8 cellular contexts compared by ENCODE assay signal in the genomic region with DNA sequence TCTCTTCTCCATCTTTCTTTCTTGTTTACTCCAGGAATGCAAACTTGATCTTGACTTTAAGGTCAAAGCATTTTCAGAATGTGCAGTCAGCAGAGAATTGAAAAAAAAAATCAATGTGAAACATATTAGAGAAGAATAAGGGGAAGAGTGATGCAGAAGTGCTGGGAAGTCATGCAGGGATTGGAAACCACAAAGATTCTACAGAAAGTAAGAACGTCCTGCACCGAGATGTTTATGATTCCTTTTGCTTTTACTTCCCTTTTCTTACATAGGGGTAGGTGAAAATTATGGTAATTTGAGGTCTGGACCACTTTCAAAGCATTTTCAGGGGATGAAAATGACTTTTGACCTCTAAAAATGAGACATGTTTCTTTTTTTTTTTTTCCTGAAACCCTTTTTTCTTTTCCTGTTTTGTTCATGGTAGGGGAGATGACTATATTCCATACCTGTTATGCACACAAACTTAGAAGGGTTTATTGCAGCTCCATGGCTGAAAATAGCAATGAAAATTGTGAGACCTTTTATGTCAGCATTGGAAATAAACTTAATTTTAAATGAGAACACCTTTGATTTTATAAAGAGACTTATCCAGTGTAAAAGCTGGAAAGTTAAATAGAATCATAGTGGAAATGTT.
DNase-seq lines count a peak whose midpoint lies in the region; ATAC-seq and TF ChIP-seq lines count a peak whose summit lies in the region.
"Had no signal": no experiment of that assay in that cellular context is flagged by ENCODE, and none has a peak within 500 bp of the region (broad histone marks: within the 10 kb centered on the region; RNA-seq: fewer than 3 reads in every experiment).

No MANE protein-coding gene starts in this region.

- H3K4me2 ChIP-seq in smooth muscle cell: peak overlapping the region; percentile 9

- H3K4me1 ChIP-seq in smooth muscle cell (ENCODE audit: low read depth): peaks cover 9% of the 10 kb centered on the region

- no peak overlapping the region for H3K4me3 ChIP-seq in smooth muscle cell
- H3K4me3 ChIP-seq: psoas muscle had no signal

- WGBS in smooth muscle cell (ENCODE audit: low lambda C conversion rate): 46% methylated on average over 2 of the region's 2 CpGs

- no peaks in the 10 kb centered on the region for H3K9me3 ChIP-seq in smooth muscle cell (replicated peaks; ENCODE audit: low read depth)
- H3K9me3 ChIP-seq: psoas muscle had no signal

- no peaks in the 10 kb centered on the region for H4K20me1 ChIP-seq in smooth muscle cell (ENCODE audit: low read depth)

- no peak overlapping the region for H3K27ac ChIP-seq in smooth muscle cell (ENCODE audit: low read depth)
- H3K27ac ChIP-seq: psoas muscle had no signal

- no peak for TF ChIP-seq CTCF in smooth muscle cell (IDR thresholded peaks at IDR 0.05; ENCODE audit: borderline replicate concordance, insufficient read depth, poor library complexity, severe bottlenecking)

- H2AFZ ChIP-seq in smooth muscle cell (ENCODE audit: low read depth): peak overlapping the region; percentile 2

- DNase-seq in RPMI7951 (ENCODE audit: low read depth) (peak; percentile 27), smooth muscle cell (lab: John Stamatoyannopoulos, UW; ENCODE audit: unreplicated experiment) (no peak), epidermal melanocyte (ENCODE audit: insufficient read length, low spot score) (no peak)
- no peak for DNase-seq in activated CD4-positive, CD25-positive, alpha-beta regulatory T cell (lab: John Stamatoyannopoulos, UW)
- DNase-seq: psoas muscle had no signal

- no peaks in the 10 kb centered on the region for H3K79me2 ChIP-seq in smooth muscle cell (ENCODE audit: low read depth)

- ATAC-seq in GM19035 (IDR thresholded peaks at IDR 0.05; ENCODE audit: unreplicated experiment): peak; percentile 62
- peak; percentile 78 for ATAC-seq in HG02885 (IDR thresholded peaks at IDR 0.05; ENCODE audit: poor library complexity, unreplicated experiment)
- no peak for ATAC-seq in HG02981 (IDR thresholded peaks at IDR 0.05; ENCODE audit: unreplicated experiment)
- ATAC-seq: psoas muscle had no signal

- peaks cover 5% of the 10 kb centered on the region for H3F3A ChIP-seq in smooth muscle cell (ENCODE audit: low read depth)

- no peak overlapping the region for H3K9ac ChIP-seq in smooth muscle cell (ENCODE audit: low read depth)

- H3K36me3 ChIP-seq in smooth muscle cell (ENCODE audit: low read depth): no peaks in the 10 kb centered on the region

- no peaks in the 10 kb centered on the region for H3K27me3 ChIP-seq in smooth muscle cell (ENCODE audit: low read depth)
